Comparison of ENCODE assay signal across 8 cellular contexts in the genomic region with DNA sequence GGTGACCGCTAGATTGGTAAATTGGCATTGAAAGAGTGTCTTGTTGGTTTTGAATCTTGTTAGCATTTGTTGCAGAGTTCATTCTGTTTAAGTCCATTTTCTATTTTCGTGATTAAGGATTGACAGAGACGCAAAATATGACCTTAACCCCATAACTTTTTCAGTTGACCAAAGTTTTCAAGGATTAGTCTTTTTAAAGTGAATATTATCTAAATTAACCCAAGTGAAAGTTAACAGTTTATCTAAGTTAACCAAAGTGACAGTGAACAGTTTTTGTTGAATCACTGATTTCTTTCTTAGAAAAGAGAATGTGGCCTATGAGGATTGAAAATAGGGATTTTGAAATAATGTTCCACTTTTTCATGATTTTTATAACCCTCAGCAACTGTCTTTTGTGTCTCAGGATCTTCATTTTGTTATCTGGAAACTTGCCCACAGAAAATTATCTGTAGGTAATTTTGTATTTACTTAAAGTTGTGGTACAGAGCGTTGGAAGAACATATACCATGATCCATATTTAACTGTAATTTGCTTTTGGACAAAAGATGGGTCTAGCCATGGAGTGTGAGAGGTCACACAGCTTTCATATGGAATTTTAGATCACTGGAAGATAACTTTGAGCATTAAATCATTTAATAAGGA. TPM values are rescaled to one million over a fixed set of nuclear protein-coding genes. Genes with fewer than 3 reads are reported as not detected.
DNase-seq lines count a peak whose midpoint lies in the region; ATAC-seq and TF ChIP-seq lines count a peak whose summit lies in the region.

No MANE protein-coding gene starts in this region.

- in situ Hi-C loops in brain microvascular endothelial cell (cut with HindIII; ENCODE audit: low pct_ligation_motif_present, low sequenced_read_pairs): loop anchor here (25.0 kb wide), 1 partner anchor 1343 kb away; no protein-coding TSS in a partner anchor

- no peak overlapping the region for H3K4ac ChIP-seq in mesendoderm (ENCODE audit: low read depth, low read length)

- no peak overlapping the region for H3K18ac ChIP-seq in mesendoderm (ENCODE audit: low read length)

- DNase-seq in heart right ventricle: no peak
- DNase-seq in cardiac septum (ENCODE audit: low spot score): no peak
- DNase-seq in brain microvascular endothelial cell: no peak
- no peak for DNase-seq in mesendoderm
- DNase-seq in foreskin melanocyte: no peak
- DNase-seq in NOMO-1 treated with DMSO at 0.1 percent for 48 hours (lab: John Stamatoyannopoulos, UW; ENCODE audit: unreplicated experiment): no peak

- intact Hi-C loops in heart right ventricle (cut with DNase I) (loop anchor here in 6 of 10 donors (5.0 to 10.0 kb wide), 10 partner anchors 91 to 649 kb away; a partner anchor contains a TSS), cardiac septum (cut with DNase I) (loop anchor here (10.0 kb wide), 2 partner anchors 649 to 1521 kb away; a partner anchor contains a TSS)

- H3K27me3 ChIP-seq in heart right ventricle (no peaks in the 10 kb centered on the region), brain microvascular endothelial cell (replicated peaks) (no peaks in the 10 kb centered on the region), mesendoderm (ENCODE audit: insufficient read depth, low read length, poor library complexity) (no peaks in the 10 kb centered on the region)

- no peak overlapping the region for H2AK5ac ChIP-seq in mesendoderm (ENCODE audit: low read length)

- no peaks in the 10 kb centered on the region for H3K79me1 ChIP-seq in mesendoderm (ENCODE audit: low read length)

- H3K4me3 ChIP-seq in heart right ventricle: peak overlapping the region; percentile 66 to 99 (median 92)
- peak overlapping the region; percentile 81 for H3K4me3 ChIP-seq in brain microvascular endothelial cell (ENCODE audit: low read depth, low read length)
- H3K4me3 ChIP-seq in mesendoderm (ENCODE audit: low read length): no peak overlapping the region
- peak overlapping the region; percentile 99 for H3K4me3 ChIP-seq in urinary bladder (ENCODE audit: low read depth, low read length)

- H3K4me1 ChIP-seq in heart right ventricle: peaks cover 0 to 60% (median 48%) of the 10 kb centered on the region in 9 donors
- H3K4me1 ChIP-seq in mesendoderm (ENCODE audit: control insufficient read depth, low read depth, low read length): peaks cover 2% of the 10 kb centered on the region
- no peaks in the 10 kb centered on the region for H3K4me1 ChIP-seq in urinary bladder (ENCODE audit: insufficient read depth)

- no peak overlapping the region for H2BK120ac ChIP-seq in mesendoderm (ENCODE audit: low read depth, low read length)

- ATAC-seq in heart right ventricle (no peak), GM18498 (IDR thresholded peaks at IDR 0.05; ENCODE audit: unreplicated experiment) (no peak)

- H3K4me2 ChIP-seq in mesendoderm (ENCODE audit: low read length): no peak overlapping the region

- no peak overlapping the region for H3K56ac ChIP-seq in mesendoderm (ENCODE audit: low read length)

- 23 to 28% methylated on average over 4 of the region's 4 CpGs for WGBS in heart right ventricle, 2 donors
- WGBS in mesendoderm (ENCODE audit: extremely low coverage, insufficient coverage, low lambda C conversion rate): no CpG with 5 or more reads among the region's 4 CpGs
- WGBS in urinary bladder: 39% methylated on average over 4 of the region's 4 CpGs

- no peak overlapping the region for H4K8ac ChIP-seq in mesendoderm (ENCODE audit: low read depth, low read length)

- H4K5ac ChIP-seq in mesendoderm (ENCODE audit: low read length): no peak overlapping the region

- H2BK15ac ChIP-seq in mesendoderm (replicated peaks; ENCODE audit: low read depth): peak overlapping the region; percentile 36

- peak overlapping the region; percentile 65 for H3K9ac ChIP-seq in mesendoderm (ENCODE audit: low read length)

- H3K36me3 ChIP-seq in heart right ventricle (peaks cover 0 to 36% (median 0%) of the 10 kb centered on the region in 9 donors), brain microvascular endothelial cell (replicated peaks) (peaks cover 33% of the 10 kb centered on the region), mesendoderm (ENCODE audit: control insufficient read depth, insufficient read depth, low read length) (no peaks in the 10 kb centered on the region), urinary bladder (ENCODE audit: insufficient read depth) (no peaks in the 10 kb centered on the region)

- H2BK5ac ChIP-seq in mesendoderm (ENCODE audit: low read length): no peak overlapping the region

- H3K23ac ChIP-seq in mesendoderm (ENCODE audit: low read length): no peak overlapping the region

- H3K27ac ChIP-seq in heart right ventricle: peak overlapping the region; percentile 96 to 100 (median 100)
- H3K27ac ChIP-seq in brain microvascular endothelial cell: peak overlapping the region; percentile 99
- no peak overlapping the region for H3K27ac ChIP-seq in mesendoderm (ENCODE audit: low read depth, low read length)
- H3K27ac ChIP-seq in urinary bladder (ENCODE audit: low read depth): peak overlapping the region; percentile 5

- no peaks in the 10 kb centered on the region for H3K79me2 ChIP-seq in mesendoderm (ENCODE audit: control insufficient read depth, insufficient read depth, low read length)

- H3K9me3 ChIP-seq in heart right ventricle: no peaks in the 10 kb centered on the region

- TF ChIP-seq CTCF in heart right ventricle (IDR thresholded peaks at IDR 0.05) (no peak), brain microvascular endothelial cell (IDR thresholded peaks at IDR 0.05; ENCODE audit: low read depth, low read length, missing control alignments) (no peak)

RNA-seq across cellular contexts. Expression of a gene that starts 3.3 kb away (rescaled TPM):
- total RNA-seq in heart right ventricle (10 to 100 TPM; 11.6 to 31.8 (median 21.9) TPM), cardiac septum (17.7 TPM), urinary bladder (18.5 TPM)
- polyA plus RNA-seq in heart right ventricle (1 to 10 TPM; 2.4 to 5.0 TPM), urinary bladder (13.8 TPM)
- polyA plus RNA-seq in mesendoderm (2013, experiment 1 of 2): 1.2 TPM
- 1.2 TPM for polyA plus RNA-seq in mesendoderm (2013, experiment 2 of 2)
